In genomic region chr16:72027669-72028378, GRCh38 we compare ENCODE assay signal across 40 cellular contexts. TPM values are rescaled to one million over a fixed set of nuclear protein-coding genes. Genes with fewer than 3 reads are reported as not detected.
"Had no signal": no experiment of that assay in that cellular context is flagged by ENCODE, and none has a peak within 500 bp of the region (broad histone marks: within the 10 kb centered on the region; RNA-seq: fewer than 3 reads in every experiment).

No MANE protein-coding gene starts in this region.

- H3K36me3 ChIP-seq: breast epithelium, cardiac muscle cell, colonic mucosa had no signal

- H3K4me3 ChIP-seq: ascending aorta, breast epithelium, cardiac muscle cell, colonic mucosa, dorsolateral prefrontal cortex, esophagus muscularis mucosa, gastrocnemius medialis had no signal

- H3K27me3 ChIP-seq: ascending aorta, breast epithelium, cardiac muscle cell, colonic mucosa, dorsolateral prefrontal cortex, esophagus muscularis mucosa, foreskin keratinocyte, gastrocnemius medialis had no signal

- H3K9me3 ChIP-seq: ascending aorta, breast epithelium, colonic mucosa, esophagus muscularis mucosa, gastrocnemius medialis had no signal

- H3K27ac ChIP-seq: ascending aorta, breast epithelium, cardiac muscle cell, colonic mucosa, dorsolateral prefrontal cortex, esophagus muscularis mucosa, foreskin keratinocyte, gastrocnemius medialis, WERI-Rb-1 had no signal

- H3K27ac Mint-ChIP-seq: activated CD4-positive, alpha-beta memory T cell treated with anti-CD3 and anti-CD28 coated beads for 36 hours; activated CD4-positive, alpha-beta T cell treated with anti-CD3 and anti-CD28 coated beads for 36 hours; activated CD4-positive, alpha-beta T cell treated with anti-CD3 and anti-CD28 coated beads, Interleukin-2, amount 10 ng/mL, durations not matched to agents 24 days and 14 days; activated CD8-positive, alpha-beta memory T cell treated with anti-CD3 and anti-CD28 coated beads, Interleukin-2, amount 10 ng/mL, durations not matched to agents 7 days and 5 days; activated CD8-positive, alpha-beta T cell treated with anti-CD3 and anti-CD28 coated beads, Interleukin-2, amount 10 ng/mL, durations not matched to agents 7 days and 5 days; activated naive CD4-positive, alpha-beta T cell treated with anti-CD3 and anti-CD28 coated beads for 36 hours; activated naive CD4-positive, alpha-beta T cell treated with anti-CD3 and anti-CD28 coated beads, Interleukin-2, amount 50 U/mL, for 24 hours; activated naive CD8-positive, alpha-beta T cell treated with anti-CD3 and anti-CD28 coated beads for 36 hours; activated naive CD8-positive, alpha-beta T cell treated with anti-CD3 and anti-CD28 coated beads, Interleukin-2, amount 50 U/mL, for 24 hours; activated T-helper 1 cell treated with anti-CD3 and anti-CD28 coated beads, Interleukin-12 subunit alpha, Interleukin-12 subunit beta, Interleukin-2, Interleukin-4 antibody, amounts not matched to agents 30 ng/mL and 10 ng/mL and 1 ng/mL, durations not matched to agents 14 hours and 24 hours and 36 hours; activated T-helper 2 cell treated with anti-CD3 and anti-CD28 coated beads, Interferon-gamma antibody, Interleukin-2, Interleukin-4, amounts not matched to agents 10 μg/mL and 5 μg/mL and 100 μg/mL, durations not matched to agents 14 hours and 24 hours and 36 hours; brain; dendritic cell treated with granulocyte-macrophage colony-stimulating factor and Interleukin-4, amounts not matched to agents 40 ng/mL and 50 ng/mL, for 4 days; endodermal cell; T-cell; T-helper 1 cell treated with Interleukin-12 subunit alpha and Interleukin-12 subunit beta and Interleukin-4 antibody, amounts not matched to agents 30 μg/mL and 1 μg/mL, for 36 hours had no signal

- H3K4me1 ChIP-seq: ascending aorta, breast epithelium, colonic mucosa, esophagus muscularis mucosa, foreskin keratinocyte, gastrocnemius medialis had no signal

- ATAC-seq: activated CD4-positive, alpha-beta T cell treated with anti-CD3 and anti-CD28 coated beads for 36 hours; activated CD8-positive, alpha-beta memory T cell treated with anti-CD3 and anti-CD28 coated beads, Interleukin-2, amount 10 ng/mL, durations not matched to agents 7 days and 5 days; activated CD8-positive, alpha-beta T cell treated with anti-CD3 and anti-CD28 coated beads, Interleukin-2, amount 10 ng/mL, durations not matched to agents 7 days and 5 days; activated naive CD8-positive, alpha-beta T cell treated with anti-CD3 and anti-CD28 coated beads, Interleukin-2, amount 50 U/mL, for 24 hours; foreskin keratinocyte; gastrocnemius medialis; T-cell had no signal

- H3K27me3 Mint-ChIP-seq: activated CD4-positive, alpha-beta memory T cell treated with anti-CD3 and anti-CD28 coated beads for 36 hours; activated CD4-positive, alpha-beta T cell treated with anti-CD3 and anti-CD28 coated beads for 36 hours; activated CD4-positive, alpha-beta T cell treated with anti-CD3 and anti-CD28 coated beads, Interleukin-2, amount 10 ng/mL, durations not matched to agents 24 days and 14 days; activated CD8-positive, alpha-beta memory T cell treated with anti-CD3 and anti-CD28 coated beads, Interleukin-2, amount 10 ng/mL, durations not matched to agents 7 days and 5 days; activated naive CD4-positive, alpha-beta T cell treated with anti-CD3 and anti-CD28 coated beads, Interleukin-2, amount 50 U/mL, for 24 hours; activated naive CD8-positive, alpha-beta T cell treated with anti-CD3 and anti-CD28 coated beads for 36 hours; activated naive CD8-positive, alpha-beta T cell treated with anti-CD3 and anti-CD28 coated beads, Interleukin-2, amount 50 U/mL, for 24 hours; brain; dendritic cell treated with granulocyte-macrophage colony-stimulating factor and Interleukin-4, amounts not matched to agents 40 ng/mL and 50 ng/mL, for 4 days; T-cell had no signal

- DNase-seq: activated CD4-positive, alpha-beta memory T cell treated with anti-CD3 and anti-CD28 coated beads for 36 hours; activated CD4-positive, alpha-beta T cell treated with anti-CD3 and anti-CD28 coated beads for 36 hours; activated CD4-positive, alpha-beta T cell treated with anti-CD3 and anti-CD28 coated beads, Interleukin-2, amount 10 ng/mL, durations not matched to agents 24 days and 14 days; activated CD4-positive, CD25-positive, alpha-beta regulatory T cell; activated CD4-positive, CD25-positive, alpha-beta regulatory T cell treated with anti-CD3 and anti-CD28 coated beads, Interleukin-2, amount 50 U/mL, for 72 hours; activated CD8-positive, alpha-beta memory T cell treated with anti-CD3 and anti-CD28 coated beads, Interleukin-2, amount 10 ng/mL, durations not matched to agents 7 days and 5 days; activated CD8-positive, alpha-beta memory T cell treated with anti-CD3 and anti-CD28 coated beads, Interleukin-2, amount 50 U/mL, for 4 hours; activated CD8-positive, alpha-beta T cell treated with anti-CD3 and anti-CD28 coated beads, Interleukin-2, amount 10 ng/mL, durations not matched to agents 7 days and 5 days; activated effector memory CD4-positive, alpha-beta T cell treated with anti-CD3 and anti-CD28 coated beads, Interleukin-2, amount 50 U/mL, for 16 hours; activated naive CD4-positive, alpha-beta T cell treated with anti-CD3 and anti-CD28 coated beads for 36 hours; activated naive CD8-positive, alpha-beta T cell treated with anti-CD3 and anti-CD28 coated beads for 36 hours; activated naive CD8-positive, alpha-beta T cell treated with anti-CD3 and anti-CD28 coated beads, Interleukin-2, amount 50 U/mL, for 24 hours; activated T-cell treated with anti-CD3 and anti-CD28 coated beads, Interleukin-2, amount 50 U/mL, for 1 hour; activated T-cell treated with anti-CD3 and anti-CD28 coated beads, Interleukin-2, amount 50 U/mL, for 48 hours; central memory CD4-positive, alpha-beta T cell; cerebellar nuclear complex; colonic mucosa; dorsolateral prefrontal cortex; effector memory CD4-positive, alpha-beta T cell; endodermal cell; erythroblast; foreskin keratinocyte; gastrocnemius medialis; glutamatergic neuron; SW 1271; T-cell; T1000; WERI-Rb-1 had no signal

- H3K4me3 Mint-ChIP-seq: activated CD4-positive, alpha-beta memory T cell treated with anti-CD3 and anti-CD28 coated beads for 36 hours; activated CD4-positive, alpha-beta T cell treated with anti-CD3 and anti-CD28 coated beads for 36 hours; activated CD4-positive, alpha-beta T cell treated with anti-CD3 and anti-CD28 coated beads, Interleukin-2, amount 10 ng/mL, durations not matched to agents 24 days and 14 days; activated CD8-positive, alpha-beta memory T cell treated with anti-CD3 and anti-CD28 coated beads, Interleukin-2, amount 10 ng/mL, durations not matched to agents 7 days and 5 days; activated CD8-positive, alpha-beta T cell treated with anti-CD3 and anti-CD28 coated beads, Interleukin-2, amount 10 ng/mL, durations not matched to agents 7 days and 5 days; activated naive CD4-positive, alpha-beta T cell treated with anti-CD3 and anti-CD28 coated beads for 36 hours; activated naive CD4-positive, alpha-beta T cell treated with anti-CD3 and anti-CD28 coated beads, Interleukin-2, amount 50 U/mL, for 24 hours; activated naive CD8-positive, alpha-beta T cell treated with anti-CD3 and anti-CD28 coated beads for 36 hours; activated naive CD8-positive, alpha-beta T cell treated with anti-CD3 and anti-CD28 coated beads, Interleukin-2, amount 50 U/mL, for 24 hours; activated T-helper 1 cell treated with anti-CD3 and anti-CD28 coated beads, Interleukin-12 subunit alpha, Interleukin-12 subunit beta, Interleukin-2, Interleukin-4 antibody, amounts not matched to agents 30 ng/mL and 10 ng/mL and 1 ng/mL, durations not matched to agents 14 hours and 24 hours and 36 hours; brain; dendritic cell treated with granulocyte-macrophage colony-stimulating factor and Interleukin-4, amounts not matched to agents 40 ng/mL and 50 ng/mL, for 4 days; endodermal cell; T-cell; T-helper 1 cell treated with Interleukin-12 subunit alpha and Interleukin-12 subunit beta and Interleukin-4 antibody, amounts not matched to agents 30 μg/mL and 1 μg/mL, for 36 hours had no signal

- H3K4me1 Mint-ChIP-seq: activated CD4-positive, alpha-beta T cell treated with anti-CD3 and anti-CD28 coated beads for 36 hours; activated CD4-positive, alpha-beta T cell treated with anti-CD3 and anti-CD28 coated beads, Interleukin-2, amount 10 ng/mL, durations not matched to agents 24 days and 14 days; activated CD8-positive, alpha-beta memory T cell treated with anti-CD3 and anti-CD28 coated beads, Interleukin-2, amount 10 ng/mL, durations not matched to agents 7 days and 5 days; activated naive CD4-positive, alpha-beta T cell treated with anti-CD3 and anti-CD28 coated beads, Interleukin-2, amount 50 U/mL, for 24 hours; activated naive CD8-positive, alpha-beta T cell treated with anti-CD3 and anti-CD28 coated beads for 36 hours; activated naive CD8-positive, alpha-beta T cell treated with anti-CD3 and anti-CD28 coated beads, Interleukin-2, amount 50 U/mL, for 24 hours; brain; T-cell had no signal

- H3K9me3 Mint-ChIP-seq: activated CD4-positive, alpha-beta memory T cell treated with anti-CD3 and anti-CD28 coated beads for 36 hours; activated CD4-positive, alpha-beta T cell treated with anti-CD3 and anti-CD28 coated beads, Interleukin-2, amount 10 ng/mL, durations not matched to agents 24 days and 14 days; activated naive CD4-positive, alpha-beta T cell treated with anti-CD3 and anti-CD28 coated beads for 36 hours; activated naive CD4-positive, alpha-beta T cell treated with anti-CD3 and anti-CD28 coated beads, Interleukin-2, amount 50 U/mL, for 24 hours; activated naive CD8-positive, alpha-beta T cell treated with anti-CD3 and anti-CD28 coated beads for 36 hours; activated naive CD8-positive, alpha-beta T cell treated with anti-CD3 and anti-CD28 coated beads, Interleukin-2, amount 50 U/mL, for 24 hours; activated T-helper 1 cell treated with anti-CD3 and anti-CD28 coated beads, Interleukin-12 subunit alpha, Interleukin-12 subunit beta, Interleukin-2, Interleukin-4 antibody, amounts not matched to agents 30 ng/mL and 10 ng/mL and 1 ng/mL, durations not matched to agents 14 hours and 24 hours and 36 hours; activated T-helper 2 cell treated with anti-CD3 and anti-CD28 coated beads, Interferon-gamma antibody, Interleukin-2, Interleukin-4, amounts not matched to agents 10 μg/mL and 5 μg/mL and 100 μg/mL, durations not matched to agents 14 hours and 24 hours and 36 hours; brain; dendritic cell treated with granulocyte-macrophage colony-stimulating factor and Interleukin-4, amounts not matched to agents 40 ng/mL and 50 ng/mL, for 4 days; endodermal cell; T-cell; T-helper 1 cell treated with Interleukin-12 subunit alpha and Interleukin-12 subunit beta and Interleukin-4 antibody, amounts not matched to agents 30 μg/mL and 1 μg/mL, for 36 hours had no signal

RNA-seq across cellular contexts. Expression of gene HP, which starts 26.5 kb away (rescaled TPM):
- total RNA-seq: activated CD4-positive, alpha-beta memory T cell treated with anti-CD3 and anti-CD28 coated beads for 36 hours; activated CD4-positive, alpha-beta T cell treated with anti-CD3 and anti-CD28 coated beads for 36 hours; activated CD4-positive, alpha-beta T cell treated with anti-CD3 and anti-CD28 coated beads, Interleukin-2, amount 10 ng/mL, durations not matched to agents 24 days and 14 days; activated CD8-positive, alpha-beta memory T cell treated with anti-CD3 and anti-CD28 coated beads for 36 hours; activated CD8-positive, alpha-beta memory T cell treated with anti-CD3 and anti-CD28 coated beads, Interleukin-2, amount 10 ng/mL, durations not matched to agents 7 days and 5 days; activated CD8-positive, alpha-beta T cell treated with anti-CD3 and anti-CD28 coated beads, Interleukin-2, amount 10 ng/mL, durations not matched to agents 7 days and 5 days; activated naive CD4-positive, alpha-beta T cell treated with anti-CD3 and anti-CD28 coated beads for 36 hours; activated naive CD8-positive, alpha-beta T cell treated with anti-CD3 and anti-CD28 coated beads for 36 hours; activated T-helper 1 cell treated with anti-CD3 and anti-CD28 coated beads, Interleukin-12 subunit alpha, Interleukin-12 subunit beta, Interleukin-2, Interleukin-4 antibody, amounts not matched to agents 30 ng/mL and 10 ng/mL and 1 ng/mL, durations not matched to agents 14 hours and 24 hours and 36 hours; activated T-helper 2 cell treated with anti-CD3 and anti-CD28 coated beads, Interferon-gamma antibody, Interleukin-2, Interleukin-4, amounts not matched to agents 10 μg/mL and 5 μg/mL and 100 μg/mL, durations not matched to agents 14 hours and 24 hours and 36 hours; cardiac muscle cell; foreskin keratinocyte; T-helper 2 cell treated with Interferon-gamma antibody and Interleukin-4, amounts not matched to agents 100 ng/mL and 5 ng/mL, for 36 hours had no signal
- polyA plus RNA-seq: foreskin keratinocyte had no signal

RNA-seq across cellular contexts. Expression of gene PKD1L3, which starts 27.6 kb away (rescaled TPM):
- total RNA-seq: activated CD4-positive, alpha-beta memory T cell treated with anti-CD3 and anti-CD28 coated beads for 36 hours; activated CD4-positive, alpha-beta T cell treated with anti-CD3 and anti-CD28 coated beads for 36 hours; activated CD4-positive, alpha-beta T cell treated with anti-CD3 and anti-CD28 coated beads, Interleukin-2, amount 10 ng/mL, durations not matched to agents 24 days and 14 days; activated naive CD4-positive, alpha-beta T cell treated with anti-CD3 and anti-CD28 coated beads for 36 hours; activated T-helper 1 cell treated with anti-CD3 and anti-CD28 coated beads, Interleukin-12 subunit alpha, Interleukin-12 subunit beta, Interleukin-2, Interleukin-4 antibody, amounts not matched to agents 30 ng/mL and 10 ng/mL and 1 ng/mL, durations not matched to agents 14 hours and 24 hours and 36 hours; activated T-helper 2 cell treated with anti-CD3 and anti-CD28 coated beads, Interferon-gamma antibody, Interleukin-2, Interleukin-4, amounts not matched to agents 10 μg/mL and 5 μg/mL and 100 μg/mL, durations not matched to agents 14 hours and 24 hours and 36 hours; ascending aorta; cardiac muscle cell; foreskin keratinocyte; gastrocnemius medialis had no signal
- polyA plus RNA-seq: cardiac muscle cell, foreskin keratinocyte had no signal

RNA-seq across cellular contexts. Expression of gene HPR, which starts 35.2 kb away (rescaled TPM):
- total RNA-seq: activated CD4-positive, alpha-beta memory T cell treated with anti-CD3 and anti-CD28 coated beads for 36 hours; activated CD4-positive, alpha-beta T cell treated with anti-CD3 and anti-CD28 coated beads for 36 hours; activated CD4-positive, alpha-beta T cell treated with anti-CD3 and anti-CD28 coated beads, Interleukin-2, amount 10 ng/mL, durations not matched to agents 24 days and 14 days; activated CD8-positive, alpha-beta memory T cell treated with anti-CD3 and anti-CD28 coated beads for 36 hours; activated CD8-positive, alpha-beta memory T cell treated with anti-CD3 and anti-CD28 coated beads, Interleukin-2, amount 10 ng/mL, durations not matched to agents 7 days and 5 days; activated CD8-positive, alpha-beta T cell treated with anti-CD3 and anti-CD28 coated beads, Interleukin-2, amount 10 ng/mL, durations not matched to agents 7 days and 5 days; activated naive CD4-positive, alpha-beta T cell treated with anti-CD3 and anti-CD28 coated beads for 36 hours; activated naive CD8-positive, alpha-beta T cell treated with anti-CD3 and anti-CD28 coated beads for 36 hours; activated T-helper 1 cell treated with anti-CD3 and anti-CD28 coated beads, Interleukin-12 subunit alpha, Interleukin-12 subunit beta, Interleukin-2, Interleukin-4 antibody, amounts not matched to agents 30 ng/mL and 10 ng/mL and 1 ng/mL, durations not matched to agents 14 hours and 24 hours and 36 hours; activated T-helper 2 cell treated with anti-CD3 and anti-CD28 coated beads, Interferon-gamma antibody, Interleukin-2, Interleukin-4, amounts not matched to agents 10 μg/mL and 5 μg/mL and 100 μg/mL, durations not matched to agents 14 hours and 24 hours and 36 hours; cardiac muscle cell; foreskin keratinocyte; T-cell; T-helper 2 cell treated with Interferon-gamma antibody and Interleukin-4, amounts not matched to agents 100 ng/mL and 5 ng/mL, for 36 hours had no signal
- polyA plus RNA-seq: cardiac muscle cell, foreskin keratinocyte had no signal
